15 cellular contexts compared by ENCODE assay signal in the genomic region with DNA sequence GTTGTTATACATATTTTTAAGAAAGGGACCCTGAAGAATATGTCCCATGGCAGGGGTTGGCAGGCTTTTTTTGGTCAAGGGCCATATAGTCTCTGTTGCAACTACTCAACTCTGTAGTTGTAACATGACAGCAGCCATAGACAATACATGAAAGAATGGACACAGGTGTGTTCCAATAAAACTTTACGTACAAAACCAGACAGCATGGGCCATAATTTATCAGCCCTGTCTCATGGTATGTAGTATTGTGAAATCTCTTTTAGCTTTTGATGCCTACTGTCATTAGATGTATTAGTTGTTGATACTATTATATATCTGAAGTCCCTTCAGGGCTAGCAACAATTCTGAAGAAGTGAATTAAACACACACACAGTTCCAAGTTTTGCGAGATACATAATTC. TPM values are rescaled to one million over a fixed set of nuclear protein-coding genes. Genes with fewer than 3 reads are reported as not detected.
DNase-seq lines count a peak whose midpoint lies in the region; ATAC-seq, FAIRE-seq and TF ChIP-seq lines count a peak whose summit lies in the region.
"Had no signal": no experiment of that assay in that cellular context is flagged by ENCODE, and none has a peak within 500 bp of the region (broad histone marks: within the 10 kb centered on the region; RNA-seq: fewer than 3 reads in every experiment).

No MANE protein-coding gene starts in this region.

- BruUV-seq in GM12878 (replicated peaks; lab: Mats Ljungman, UMichigan) = no TSS peak

- H4K20me1 ChIP-seq in SK-N-SH (ENCODE audit: insufficient read depth) (no peaks in the 10 kb centered on the region), Loucy (ENCODE audit: insufficient read depth, low read length, poor library complexity, severe bottlenecking) (peaks cover 32% of the 10 kb centered on the region), GM12878 (ENCODE audit: control insufficient read depth, insufficient read depth) (no peaks in the 10 kb centered on the region)

- no peak for TF ChIP-seq RAD21 in SK-N-SH (IDR thresholded peaks at IDR 0.05; ENCODE audit: low read length)
- TF ChIP-seq RAD21 in GM12878 (IDR thresholded peaks at IDR 0.05; ENCODE audit: insufficient read depth, low read depth, low read length) = no peak

- 100% methylated on average over 2 of the region's 2 CpGs for WGBS in SK-N-SH (ENCODE audit: low lambda C conversion rate)
- WGBS in GM12878 (ENCODE audit: insufficient coverage, insufficient replicate concordance, low lambda C conversion rate, missing lambda C conversion rate) = 100% methylated on average over 2 of the region's 2 CpGs

- H3K79me2 ChIP-seq in SK-N-SH (ENCODE audit: insufficient read depth) (peaks cover 74% of the 10 kb centered on the region), Loucy (ENCODE audit: insufficient read depth, low read length) (peaks cover 65% of the 10 kb centered on the region), GM12878 (ENCODE audit: control insufficient read depth, insufficient read depth, low read length) (peaks cover 51% of the 10 kb centered on the region)

- H3K4me3 Mint-ChIP-seq in neural crest cell = peak overlapping the region; percentile 29

- intact Hi-C loops in GM12878 (cut with micrococcal nuclease; ENCODE audit: unreplicated experiment) = loop anchor here (5.0 to 10.0 kb wide), 3 partner anchors 33 to 990 kb away; a partner anchor contains a TSS

- TF ChIP-seq POLR2A in GM12878 (IDR thresholded peaks at IDR 0.05; ENCODE audit: low read depth, low read length) = no peak

- in situ Hi-C loops in GM12878 (cut with MboI) = no loop called here

- H3K27ac Mint-ChIP-seq in neural crest cell (ENCODE audit: unreplicated experiment) = no peak overlapping the region

- H3K4me1 ChIP-seq in SK-N-SH (ENCODE audit: control insufficient read depth in 1 of 2, insufficient read depth in 2 of 2, low read depth in 1 of 2, low read length in 1 of 2) (peaks cover 0 to 11% of the 10 kb centered on the region in 2 experiments; a peak in 2 of 4 replicates), Loucy (ENCODE audit: insufficient read depth, low read length, poor library complexity, severe bottlenecking) (peaks cover 54% of the 10 kb centered on the region), GM12878 (ENCODE audit: control insufficient read depth, insufficient read depth, low read length) (no peaks in the 10 kb centered on the region)

- H3K9ac ChIP-seq in SK-N-SH = no peak overlapping the region
- no peak overlapping the region for H3K9ac ChIP-seq in Loucy (ENCODE audit: low read depth, low read length, poor library complexity, severe bottlenecking)
- H3K9ac ChIP-seq in GM12878 (ENCODE audit: control insufficient read depth, insufficient read depth, low read length) = no peak overlapping the region

- RAD21 ChIA-PET in GM12878 (lab: Charles Lee; ENCODE audit: unreplicated experiment) = interaction anchor here (1.2 kb wide), 1 partner anchor 47 kb away, joined by 4 read pairs; a partner anchor contains a TSS

- no peaks in the 10 kb centered on the region for H3K27me3 Mint-ChIP-seq in neural crest cell (ENCODE audit: low read depth)
- H3K27me3 Mint-ChIP-seq: CD4-positive, alpha-beta memory T cell had no signal

- no peaks in the 10 kb centered on the region for H3K9me3 Mint-ChIP-seq in neural crest cell

- H3K4me2 ChIP-seq in SK-N-SH = peak overlapping the region; percentile 75
- H3K4me2 ChIP-seq in Loucy (ENCODE audit: low read depth, low read length, poor library complexity, severe bottlenecking) = peak overlapping the region; percentile 95
- peak overlapping the region; percentile 11; the same call in 1 of the 2 replicates for H3K4me2 ChIP-seq in GM12878 (ENCODE audit: control insufficient read depth, insufficient read depth)

- CTCF ChIA-PET in SK-N-SH (lab: Yijun Ruan, JAX) (interaction anchor here (1.4 kb wide), 1 partner anchor 62 kb away, joined by 4 read pairs; no protein-coding TSS in a partner anchor), GM12878 (lab: Yijun Ruan, JAX) (interaction anchor here (0.6 to 2.4 kb wide), 3 partner anchors 46 to 63 kb away, joined by 5 to 11 read pairs (median 7); a partner anchor contains a TSS)

- ATAC-seq in SK-N-SH treated with all-trans-retinoic acid at 6 μM for 48 hours = no peak
- ATAC-seq in GM12878 = no peak

- peaks cover 45% of the 10 kb centered on the region for H3K4me1 Mint-ChIP-seq in neural crest cell

- TF ChIP-seq CTCF in SK-N-SH (IDR thresholded peaks at IDR 0.05) (no peak), Loucy (conservative IDR thresholded peaks at IDR 0.05; ENCODE audit: low read length) (no peak), GM12878 (IDR thresholded peaks at IDR 0.05 in 2 of 3, conservative IDR thresholded peaks at IDR 0.05 in 1 of 3; ENCODE audit: control insufficient read depth in 2 of 3, extremely low read depth in 1 of 3, insufficient read depth in 1 of 3, low read depth in 3 of 3, low read length in 3 of 3) (no peak), neural crest cell (conservative IDR thresholded peaks at IDR 0.05) (no peak)

- H3K36me3 Mint-ChIP-seq in neural crest cell (ENCODE audit: low read depth) = peaks cover 22% of the 10 kb centered on the region

- H3K27me3 ChIP-seq in SK-N-SH (ENCODE audit: insufficient read depth) = no peaks in the 10 kb centered on the region
- H3K27me3 ChIP-seq in Loucy (ENCODE audit: insufficient read depth, low read length, poor library complexity, severe bottlenecking) = no peaks in the 10 kb centered on the region
- H3K27me3 ChIP-seq in GM12878 (replicated peaks in 1 of 2; ENCODE audit: control insufficient read depth in 2 of 2, insufficient read depth in 2 of 2, low read length in 1 of 2) = no peaks in the 10 kb centered on the region

- H3K4me3 ChIP-seq in SK-N-SH (ENCODE audit: low read depth in 2 of 2, low read length in 1 of 2) (no peak overlapping the region), Loucy (ENCODE audit: low read length, poor library complexity, severe bottlenecking) (peak overlapping the region; percentile 93), GM12878 (no peak overlapping the region)

- H3K9me3 ChIP-seq in SK-N-SH (no peaks in the 10 kb centered on the region), Loucy (ENCODE audit: insufficient read depth, low read depth, low read length) (no peaks in the 10 kb centered on the region), GM12878 (replicated peaks; ENCODE audit: control insufficient read depth, insufficient read depth, low read length) (no peaks in the 10 kb centered on the region)

- TF ChIP-seq EP300 in SK-N-SH (IDR thresholded peaks at IDR 0.05; ENCODE audit: borderline replicate concordance in 1 of 2, low read depth in 1 of 2, low read length in 1 of 2) = no peak
- no peak for TF ChIP-seq EP300 in GM12878 (IDR thresholded peaks at IDR 0.05; ENCODE audit: borderline replicate concordance in 1 of 2, control insufficient read depth in 1 of 2, low read depth in 2 of 2, low read length in 2 of 2)

- H3K27ac ChIP-seq in SK-N-SH (ENCODE audit: low read depth in 2 of 2, low read length in 1 of 2) (no peak overlapping the region), GM12878 (ENCODE audit: control insufficient read depth, insufficient read depth) (no peak overlapping the region)
- H3K27ac ChIP-seq: 22Rv1, RWPE1 had no signal

- SMC1A ChIA-PET in GM12878 (lab: Charles Lee; ENCODE audit: uncharacterized antibody, unreplicated experiment) = interaction anchor here (0.8 to 1.1 kb wide), 3 partner anchors 52 to 100 kb away, joined by 3 read pairs; no protein-coding TSS in a partner anchor

- POLR2A ChIA-PET in SK-N-SH (lab: Yijun Ruan, JAX) = no interaction called here
- POLR2A ChIA-PET in GM12878 (lab: Charles Lee) = interaction anchor here (2.9 kb wide), 1 partner anchor 47 kb away, joined by 25 read pairs; a partner anchor contains a TSS

- H3K36me3 ChIP-seq in SK-N-SH (replicated peaks in 1 of 2; ENCODE audit: control insufficient read depth in 1 of 2, insufficient read depth in 2 of 2, low read length in 1 of 2) (peaks cover 48 to 49% of the 10 kb centered on the region in 2 experiments), Loucy (ENCODE audit: insufficient read depth, low read length) (peaks cover 30% of the 10 kb centered on the region), GM12878 (ENCODE audit: control insufficient read depth in 2 of 2, insufficient read depth in 2 of 2, low read length in 1 of 2) (peaks cover 0 to 22% of the 10 kb centered on the region in 2 experiments; a peak in 3 of 4 replicates)

- DNase-seq in SK-N-SH (no peak), GM12878 (ENCODE audit: low read depth, low spot score) (no peak), neural crest cell (ENCODE audit: low read depth, low spot score) (no peak), GM03348 (ENCODE audit: low spot score) (no peak), superior temporal gyrus (ENCODE audit: extremely low spot score) (no peak), SHP77 treated with DMSO at 0.1 percent for 48 hours (lab: John Stamatoyannopoulos, UW) (no peak)
- DNase-seq: CD4-positive, alpha-beta memory T cell; GF-D8; GOT3; NCI-H1930; NCI-H510A treated with DMSO at 0.1 percent for 48 hours had no signal

- FAIRE-seq in GM12878 (lab: Jason Lieb, UNC) = no peak

- no peak overlapping the region for H2AFZ ChIP-seq in SK-N-SH (ENCODE audit: low read depth)
- no peak overlapping the region for H2AFZ ChIP-seq in Loucy (ENCODE audit: low read length)
- no peak overlapping the region for H2AFZ ChIP-seq in GM12878 (ENCODE audit: control insufficient read depth, low read depth, low read length)

- no peaks in the 10 kb centered on the region for H3K9me2 ChIP-seq in SK-N-SH
- H3K9me2 ChIP-seq in Loucy (replicated peaks; ENCODE audit: low read depth, low read length) = no peaks in the 10 kb centered on the region

- peaks cover 26% of the 10 kb centered on the region for H3F3A ChIP-seq in SK-N-SH (replicated peaks; ENCODE audit: insufficient read depth)
- no peaks in the 10 kb centered on the region for H3F3A ChIP-seq in Loucy (ENCODE audit: low read depth)

RNA-seq across cellular contexts. Expression of a gene that starts 2.6 kb away (rescaled TPM):
- polyA plus RNA-seq in SK-N-SH (2012; rRNA removed) = 23.5 and 31.2 TPM in 2 replicates
- 22.0 and 24.9 TPM in 2 replicates for polyA plus RNA-seq in SK-N-SH (2012; cell fraction: cytosol; rRNA removed)
- polyA plus RNA-seq in SK-N-SH (2012; cell fraction: nucleus; rRNA removed) = 43.4 and 96.8 TPM in 2 replicates
- 77.1 and 90.7 TPM in 2 replicates for total RNA-seq in GM12878 (2013; cell fraction: nucleolus; rRNA removed)
- 35.0 and 35.8 TPM in 2 replicates for total RNA-seq in GM12878 (2014; rRNA removed)
- total RNA-seq in GM12878 (2014; rRNA removed; fragmentation: Illumina TruSeq; extraction: Trizol) = 35.3 and 35.9 TPM in 2 replicates
- 42.2 and 42.8 TPM in 2 replicates for total RNA-seq in GM12878 (2021)
- polyA plus RNA-seq in GM12878 (2011; ENCODE audit: low read depth) = 13.7 TPM
- polyA plus RNA-seq in GM12878 (2011; rRNA removed) = 86.8 and 113 TPM in 2 replicates
- 28.1 and 37.7 TPM in 2 replicates for polyA plus RNA-seq in GM12878 (2011; cell fraction: cytosol; rRNA removed)
- 57.0 and 82.2 TPM in 2 replicates for polyA plus RNA-seq in GM12878 (2011; cell fraction: nucleus; rRNA removed)
- 18.9 and 25.7 TPM in 2 replicates for polyA plus RNA-seq in GM12878 (2012)
- polyA plus RNA-seq in GM12878 (2014; fragmentation: Illumina TruSeq; extraction: Trizol) = 39.3 and 51.6 TPM in 2 replicates
- 10 to 100 TPM; 27.3 to 29.4 TPM for polyA plus RNA-seq in GM12878 (2014; fragmentation: Nextera tagmentation; extraction: Ambion mirVana)
- polyA plus RNA-seq in GM12878 (2014; rRNA removed) = 27.4 and 34.4 TPM in 2 replicates
- 10 to 100 TPM; 40.2 to 45.8 TPM for polyA plus RNA-seq in GM12878 (2016; fragmentation: Nextera tagmentation; extraction: Ambion mirVana)
- 69.0 and 135 TPM in 2 replicates for polyA minus RNA-seq in GM12878 (2011; rRNA and poly(A)+ RNA removed)
- polyA minus RNA-seq in GM12878 (2011; cell fraction: cytosol; rRNA and poly(A)+ RNA removed) = 23.0 TPM in 2 replicates
- 55.5 and 76.3 TPM in 2 replicates for polyA minus RNA-seq in GM12878 (2011; cell fraction: nucleus; rRNA and poly(A)+ RNA removed)
- total RNA-seq in neural crest cell = 85.1 and 89.1 TPM in 2 replicates

RNA-seq across cellular contexts. Expression of a gene that starts 46.6 kb away (rescaled TPM):
- polyA plus RNA-seq in SK-N-SH (2012; rRNA removed) = 298 and 394 TPM in 2 replicates
- polyA plus RNA-seq in SK-N-SH (2012; cell fraction: cytosol; rRNA removed) = 416 and 436 TPM in 2 replicates
- 174 and 354 TPM in 2 replicates for polyA plus RNA-seq in SK-N-SH (2012; cell fraction: nucleus; rRNA removed)
- total RNA-seq in GM12878 (2013; cell fraction: nucleolus; rRNA removed) = 381 and 400 TPM in 2 replicates
- 882 and 914 TPM in 2 replicates for total RNA-seq in GM12878 (2014; rRNA removed)
- total RNA-seq in GM12878 (2014; rRNA removed; fragmentation: Illumina TruSeq; extraction: Trizol) = 587 and 614 TPM in 2 replicates
- total RNA-seq in GM12878 (2021) = 833 and 857 TPM in 2 replicates
- 305 TPM for polyA plus RNA-seq in GM12878 (2011; ENCODE audit: low read depth)
- 539 and 746 TPM in 2 replicates for polyA plus RNA-seq in GM12878 (2011; rRNA removed)
- polyA plus RNA-seq in GM12878 (2011; cell fraction: cytosol; rRNA removed) = 257 and 279 TPM in 2 replicates
- 430 and 448 TPM in 2 replicates for polyA plus RNA-seq in GM12878 (2011; cell fraction: nucleus; rRNA removed)
- polyA plus RNA-seq in GM12878 (2012) = 329 and 416 TPM in 2 replicates
- 813 and 914 TPM in 2 replicates for polyA plus RNA-seq in GM12878 (2014; fragmentation: Illumina TruSeq; extraction: Trizol)
- polyA plus RNA-seq in GM12878 (2014; fragmentation: Nextera tagmentation; extraction: Ambion mirVana) = 100 to 1,000 TPM; 210 to 317 TPM
- polyA plus RNA-seq in GM12878 (2014; rRNA removed) = 395 and 419 TPM in 2 replicates
- 1,000 to 10,000 TPM; 1,072 to 1,104 TPM for polyA plus RNA-seq in GM12878 (2016; fragmentation: Nextera tagmentation; extraction: Ambion mirVana)
- polyA minus RNA-seq in GM12878 (2011; rRNA and poly(A)+ RNA removed) = 464 and 599 TPM in 2 replicates
- 431 and 495 TPM in 2 replicates for polyA minus RNA-seq in GM12878 (2011; cell fraction: cytosol; rRNA and poly(A)+ RNA removed)
- 238 and 372 TPM in 2 replicates for polyA minus RNA-seq in GM12878 (2011; cell fraction: nucleus; rRNA and poly(A)+ RNA removed)
- total RNA-seq in neural crest cell = 1,284 and 1,333 TPM in 2 replicates

Comparison
In these comparisons a context has a peak if more than half of its experiments do, and no peak if none do; other contexts are left out.
1. H3K4me2 ChIP-seq: peak in every context shown above with its lines; median percentile 95 in Loucy; 75 in SK-N-SH; 11 in GM12878.